Comparison of ENCODE assay signal across 31 cellular contexts in the genomic region with DNA sequence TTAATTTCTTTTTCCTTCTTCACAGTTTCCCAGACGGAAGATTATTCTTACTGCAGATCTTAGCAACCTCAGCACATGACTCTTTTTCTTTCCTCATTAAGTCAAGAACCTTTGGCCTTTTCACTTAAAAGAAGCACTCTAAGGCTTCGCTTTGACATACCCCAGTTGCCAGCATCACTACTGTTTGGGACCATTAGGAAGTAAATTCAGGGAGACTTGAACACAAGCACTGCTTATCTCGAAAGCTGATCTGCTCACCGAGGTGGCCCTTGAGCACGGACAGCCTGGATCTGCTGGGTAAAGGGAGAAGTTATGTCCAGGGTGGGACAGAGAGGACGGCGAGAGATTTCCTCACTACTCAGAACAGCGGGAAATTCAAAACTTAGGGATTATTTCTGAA.
A peak's percentile ranks its signal among the peaks of the same experiment; 100 is the strongest.
DNase-seq lines count a peak whose midpoint lies in the region; ATAC-seq lines count a peak whose summit lies in the region.
"Had no signal": no experiment of that assay in that cellular context is flagged by ENCODE, and none has a peak within 500 bp of the region (broad histone marks: within the 10 kb centered on the region; RNA-seq: fewer than 3 reads in every experiment).

No MANE protein-coding gene starts in this region.

- no peaks in the 10 kb centered on the region for H3K9me3 Mint-ChIP-seq in natural killer cell treated with Interleukin-12 subunit alpha and Interleukin-12 subunit beta and Interleukin-15 and Interleukin-18, amount 100 ng/mL, for 72 hours
- H3K9me3 Mint-ChIP-seq: activated CD4-positive, alpha-beta T cell treated with anti-CD3 and anti-CD28 coated beads, Interleukin-2, amount 10 ng/mL, durations not matched to agents 24 days and 14 days; activated naive CD8-positive, alpha-beta T cell treated with anti-CD3 and anti-CD28 coated beads, Interleukin-2, amount 10 ng/mL, durations not matched to agents 7 days and 5 days had no signal

- H2BK15ac ChIP-seq in mesenchymal stem cell (ENCODE audit: low read depth, poor library complexity, severe bottlenecking): no peak overlapping the region

- H3K36me3 ChIP-seq in HUES64 (ENCODE audit: insufficient read depth, low read length) (no peaks in the 10 kb centered on the region), ectodermal cell (ENCODE audit: control insufficient read depth, insufficient read depth, low read length) (no peaks in the 10 kb centered on the region), mesenchymal stem cell (ENCODE audit: control insufficient read depth in 1 of 2, insufficient read depth in 2 of 2, low read depth in 1 of 2, low read length in 2 of 2) (no peaks in the 10 kb centered on the region), trophoblast cell (ENCODE audit: control insufficient read depth in 1 of 2, insufficient read depth in 2 of 2, low read length in 2 of 2) (no peaks in the 10 kb centered on the region)
- H3K36me3 ChIP-seq: left lung, MG63, Peyer's patch, sigmoid colon, vagina had no signal

- H2BK120ac ChIP-seq in mesenchymal stem cell (ENCODE audit: low read depth, low read length): no peak overlapping the region
- no peak overlapping the region for H2BK120ac ChIP-seq in trophoblast cell (ENCODE audit: insufficient read depth, low read length, poor library complexity)

- peak overlapping the region; percentile 86 for H3K27ac ChIP-seq in HUES64 (ENCODE audit: low read depth, low read length)
- H3K27ac ChIP-seq in ectodermal cell (ENCODE audit: insufficient read depth, low read depth, low read length, poor library complexity, severe bottlenecking): peak overlapping the region; percentile 86
- H3K27ac ChIP-seq in mesenchymal stem cell (ENCODE audit: low read length, poor library complexity, severe bottlenecking): peak overlapping the region; percentile 49
- peak overlapping the region; percentile 67 for H3K27ac ChIP-seq in trophoblast cell (ENCODE audit: low read depth, low read length)
- H3K27ac ChIP-seq: left lung, testis, vagina, WERI-Rb-1 had no signal

- H3K23ac ChIP-seq in mesenchymal stem cell (ENCODE audit: low read length in 2 of 2) (no peak overlapping the region), trophoblast cell (ENCODE audit: low read length) (no peak overlapping the region)

- H3K36me3 Mint-ChIP-seq in natural killer cell treated with Interleukin-12 subunit alpha and Interleukin-12 subunit beta and Interleukin-15 and Interleukin-18, amount 100 ng/mL, for 72 hours: no peaks in the 10 kb centered on the region
- H3K36me3 Mint-ChIP-seq: activated naive CD8-positive, alpha-beta T cell treated with anti-CD3 and anti-CD28 coated beads, Interleukin-2, amount 10 ng/mL, durations not matched to agents 7 days and 5 days; CD14-positive monocyte had no signal

- DNase-seq in mesenchymal stem cell (peak; percentile 76), trophoblast cell (no peak), NCI-H510A (lab: John Stamatoyannopoulos, UW) (no peak), AG08396 (ENCODE audit: low spot score) (no peak), RPMI8226 (no peak)
- no peak for DNase-seq in natural killer cell treated with Interleukin-12 subunit alpha and Interleukin-12 subunit beta and Interleukin-15 and Interleukin-18, amount 100 ng/mL, for 72 hours (ENCODE audit: low spot score)
- DNase-seq: activated CD4-positive, alpha-beta T cell treated with anti-CD3 and anti-CD28 coated beads, Interleukin-2, amount 10 ng/mL, durations not matched to agents 24 days and 14 days; activated gamma-delta T cell; activated naive CD8-positive, alpha-beta T cell treated with anti-CD3 and anti-CD28 coated beads, Interleukin-2, amount 10 ng/mL, durations not matched to agents 7 days and 5 days; activated T-cell treated with anti-CD3 and anti-CD28 coated beads, Interleukin-2, amount 50 U/mL, for 1 hour; dorsolateral prefrontal cortex; head of caudate nucleus; KBM-7; left lung; MG63; midbrain; NCI-H1105 treated with DMSO at 0.1 percent for 48 hours; NCI-H2029 treated with DMSO at 0.1 percent for 48 hours; Peyer's patch; SIG-M5; sigmoid colon; stimulated activated CD4-positive, alpha-beta T cell treated with anti-CD3 and anti-CD28 coated beads, Interleukin-15, amount 100 ng/mL, for 24 hours; stimulated activated naive CD4-positive, alpha-beta T cell treated with Interleukin-2 at 50 U/mL for 16 hours; T1000; testis; WERI-Rb-1 had no signal

- H3K27ac Mint-ChIP-seq in natural killer cell treated with Interleukin-12 subunit alpha and Interleukin-12 subunit beta and Interleukin-15 and Interleukin-18, amount 100 ng/mL, for 72 hours: no peak overlapping the region
- H3K27ac Mint-ChIP-seq: activated CD4-positive, alpha-beta T cell treated with anti-CD3 and anti-CD28 coated beads, Interleukin-2, amount 10 ng/mL, durations not matched to agents 24 days and 14 days; activated naive CD8-positive, alpha-beta T cell treated with anti-CD3 and anti-CD28 coated beads, Interleukin-2, amount 10 ng/mL, durations not matched to agents 7 days and 5 days; CD14-positive monocyte had no signal

- peak overlapping the region; percentile 66 for H2AK5ac ChIP-seq in mesenchymal stem cell (ENCODE audit: low read length, severe bottlenecking)
- H2AK5ac ChIP-seq in trophoblast cell (ENCODE audit: low read length): no peak overlapping the region

- peaks cover 34% of the 10 kb centered on the region for H3K79me1 ChIP-seq in mesenchymal stem cell (replicated peaks; ENCODE audit: low read length, poor library complexity, severe bottlenecking)
- H3K79me1 ChIP-seq in trophoblast cell (ENCODE audit: low read length): peaks cover 2% of the 10 kb centered on the region

- no peaks in the 10 kb centered on the region for H3K4me1 Mint-ChIP-seq in natural killer cell treated with Interleukin-12 subunit alpha and Interleukin-12 subunit beta and Interleukin-15 and Interleukin-18, amount 100 ng/mL, for 72 hours (ENCODE audit: low read depth in 2 of 2)
- H3K4me1 Mint-ChIP-seq: activated CD4-positive, alpha-beta T cell treated with anti-CD3 and anti-CD28 coated beads, Interleukin-2, amount 10 ng/mL, durations not matched to agents 24 days and 14 days; activated naive CD8-positive, alpha-beta T cell treated with anti-CD3 and anti-CD28 coated beads, Interleukin-2, amount 10 ng/mL, durations not matched to agents 7 days and 5 days; CD14-positive monocyte had no signal

- H3K18ac ChIP-seq in mesenchymal stem cell (ENCODE audit: low read depth in 1 of 2, low read length in 2 of 2) (peak overlapping the region; percentile 81 to 90), trophoblast cell (ENCODE audit: low read length) (no peak overlapping the region)

- ATAC-seq in natural killer cell treated with Interleukin-12 subunit alpha and Interleukin-12 subunit beta and Interleukin-15 and Interleukin-18, amount 100 ng/mL, for 72 hours: no peak
- ATAC-seq: GM12878, left lung had no signal

- H3K4me3 ChIP-seq in HUES64 (ENCODE audit: low read length): peak overlapping the region; percentile 40; the same call in 1 of the 2 replicates
- no peak overlapping the region for H3K4me3 ChIP-seq in ectodermal cell (ENCODE audit: insufficient read depth, low read depth, low read length)
- H3K4me3 ChIP-seq in mesenchymal stem cell (ENCODE audit: insufficient read depth in 1 of 2, low read depth in 1 of 2, low read length in 2 of 2): no peak overlapping the region
- H3K4me3 ChIP-seq in trophoblast cell (ENCODE audit: low read depth, low read length): no peak overlapping the region
- H3K4me3 ChIP-seq: dorsolateral prefrontal cortex, GM12878, left lung, MG63, Peyer's patch, testis, vagina had no signal

- H3K4me1 ChIP-seq in HUES64 (ENCODE audit: insufficient read depth, low read length): peaks cover 85% of the 10 kb centered on the region
- peaks cover 61% of the 10 kb centered on the region for H3K4me1 ChIP-seq in ectodermal cell (ENCODE audit: control insufficient read depth, insufficient read depth, low read length)
- peaks cover 10% of the 10 kb centered on the region for H3K4me1 ChIP-seq in mesenchymal stem cell (ENCODE audit: control insufficient read depth, insufficient read depth, low read depth, low read length)
- H3K4me1 ChIP-seq in trophoblast cell (ENCODE audit: control insufficient read depth in 1 of 2, insufficient read depth in 2 of 2, low read length in 2 of 2): peaks cover 0 to 22% of the 10 kb centered on the region in 2 experiments
- H3K4me1 ChIP-seq: testis, vagina had no signal

- no peak overlapping the region for H4K8ac ChIP-seq in mesenchymal stem cell (ENCODE audit: low read length)
- no peak overlapping the region for H4K8ac ChIP-seq in trophoblast cell (ENCODE audit: low read depth, low read length)

- H2AFZ ChIP-seq in mesenchymal stem cell (ENCODE audit: low read depth, low read length) (no peak overlapping the region), trophoblast cell (ENCODE audit: insufficient read depth, low read length, poor library complexity) (no peak overlapping the region)

- no peaks in the 10 kb centered on the region for H3K9me3 ChIP-seq in HUES64 (ENCODE audit: insufficient read depth, low read depth, low read length)
- no peaks in the 10 kb centered on the region for H3K9me3 ChIP-seq in ectodermal cell (ENCODE audit: control insufficient read depth, low read length)
- no peaks in the 10 kb centered on the region for H3K9me3 ChIP-seq in mesenchymal stem cell (ENCODE audit: control insufficient read depth, low read length)
- H3K9me3 ChIP-seq in trophoblast cell (ENCODE audit: insufficient read depth, low read depth, low read length): no peaks in the 10 kb centered on the region
- H3K9me3 ChIP-seq: left lung, MG63, Peyer's patch, sigmoid colon, testis, vagina had no signal

- H3K4ac ChIP-seq in mesenchymal stem cell (ENCODE audit: low read depth in 1 of 2, low read length in 2 of 2) (no peak overlapping the region), trophoblast cell (ENCODE audit: low read depth, low read length) (no peak overlapping the region)

- H3K79me2 ChIP-seq in trophoblast cell (ENCODE audit: control insufficient read depth, insufficient read depth, low read length, poor library complexity): peaks cover 1% of the 10 kb centered on the region

- H3K27me3 Mint-ChIP-seq in natural killer cell treated with Interleukin-12 subunit alpha and Interleukin-12 subunit beta and Interleukin-15 and Interleukin-18, amount 100 ng/mL, for 72 hours: peaks cover 16 to 46% of the 10 kb centered on the region in 2 donors

- no peak overlapping the region for H3K14ac ChIP-seq in mesenchymal stem cell (ENCODE audit: low read length in 2 of 2)
- H3K14ac ChIP-seq in trophoblast cell (ENCODE audit: low read length): no peak overlapping the region

- H2BK12ac ChIP-seq in mesenchymal stem cell (ENCODE audit: low read length in 2 of 2) (peak overlapping the region in 1 of 2 experiments; percentile 17), trophoblast cell (ENCODE audit: low read length) (no peak overlapping the region)

- H3K27me3 ChIP-seq in HUES64 (ENCODE audit: insufficient read depth, low read length): no peaks in the 10 kb centered on the region
- H3K27me3 ChIP-seq in ectodermal cell (ENCODE audit: control insufficient read depth, insufficient read depth, low read length, poor library complexity, severe bottlenecking): no peaks in the 10 kb centered on the region
- H3K27me3 ChIP-seq in mesenchymal stem cell (ENCODE audit: control insufficient read depth in 1 of 2, insufficient read depth in 1 of 2, low read length in 2 of 2): no peaks in the 10 kb centered on the region
- H3K27me3 ChIP-seq in trophoblast cell (ENCODE audit: insufficient read depth, low read length): no peaks in the 10 kb centered on the region
- H3K27me3 ChIP-seq: left lung, MG63, Peyer's patch, sigmoid colon, testis, vagina had no signal

- no peak overlapping the region for H3K4me2 ChIP-seq in mesenchymal stem cell (ENCODE audit: low read length, poor library complexity, severe bottlenecking)
- H3K4me2 ChIP-seq in trophoblast cell (ENCODE audit: low read length): peak overlapping the region; percentile 47

- H3K4me3 Mint-ChIP-seq in natural killer cell treated with Interleukin-12 subunit alpha and Interleukin-12 subunit beta and Interleukin-15 and Interleukin-18, amount 100 ng/mL, for 72 hours: no peak overlapping the region
- H3K4me3 Mint-ChIP-seq: activated CD4-positive, alpha-beta T cell treated with anti-CD3 and anti-CD28 coated beads, Interleukin-2, amount 10 ng/mL, durations not matched to agents 24 days and 14 days; activated naive CD8-positive, alpha-beta T cell treated with anti-CD3 and anti-CD28 coated beads, Interleukin-2, amount 10 ng/mL, durations not matched to agents 7 days and 5 days; CD14-positive monocyte had no signal

- H2BK5ac ChIP-seq in mesenchymal stem cell (ENCODE audit: low read depth, low read length, poor library complexity, severe bottlenecking): no peak overlapping the region
- H2BK5ac ChIP-seq in trophoblast cell (ENCODE audit: low read depth, low read length, poor library complexity): no peak overlapping the region

- H3K9ac ChIP-seq in HUES64 (ENCODE audit: low read depth, low read length): peak overlapping the region; percentile 33; the same call in 1 of the 2 replicates
- no peak overlapping the region for H3K9ac ChIP-seq in mesenchymal stem cell (ENCODE audit: low read length)
- H3K9ac ChIP-seq in trophoblast cell (ENCODE audit: low read length): no peak overlapping the region

- 65% methylated on average over 7 of the region's 8 CpGs for WGBS in HUES64
- WGBS in ectodermal cell, 2 experiments: 58 to 60% methylated on average over 6 to 8 of the region's 8 CpGs
- 29% methylated on average over 5 of the region's 8 CpGs for WGBS in mesenchymal stem cell
- no CpG with 5 or more reads among the region's 8 CpGs for WGBS in trophoblast cell (ENCODE audit: extremely low coverage, insufficient coverage, insufficient read length)

- H4K91ac ChIP-seq in mesenchymal stem cell (ENCODE audit: low read length) (peak overlapping the region; percentile 85), trophoblast cell (ENCODE audit: low read depth, low read length) (no peak overlapping the region)

- no peak overlapping the region for H4K12ac ChIP-seq in trophoblast cell (ENCODE audit: low read depth, low read length)
